In genomic region chr7:29606287-29606721, GRCh38 we compare ENCODE assay signal across 13 cellular contexts. TPM values are rescaled to one million over a fixed set of nuclear protein-coding genes. Genes with fewer than 3 reads are reported as not detected.
DNase-seq lines count a peak whose midpoint lies in the region; TF ChIP-seq lines count a peak whose summit lies in the region.
"Had no signal": no experiment of that assay in that cellular context is flagged by ENCODE, and none has a peak within 500 bp of the region (broad histone marks: within the 10 kb centered on the region; RNA-seq: fewer than 3 reads in every experiment).

No MANE protein-coding gene starts in this region.

- H3K36me3 ChIP-seq in MG63 = no peaks in the 10 kb centered on the region
- H3K36me3 ChIP-seq in mammary epithelial cell (ENCODE audit: insufficient read depth, low read length) = no peaks in the 10 kb centered on the region
- H3K36me3 ChIP-seq in liver (ENCODE audit: control insufficient read depth in 4 of 4, insufficient read depth in 3 of 4, low read depth in 1 of 4, low read length in 3 of 4) = no peaks in the 10 kb centered on the region
- H3K36me3 ChIP-seq: ascending aorta; BLaER1 treated with 17β-estradiol and CSF1 and Interleukin-3, amounts not matched to agents 10 nM and 100 nM; spleen had no signal

- H3K79me2 ChIP-seq in mammary epithelial cell (ENCODE audit: insufficient read depth, low read length) = no peaks in the 10 kb centered on the region

- in situ Hi-C loops in mammary epithelial cell (cut with MboI; ENCODE audit: low sequenced_read_pairs in 2 of 2) = no loop called here

- no peaks in the 10 kb centered on the region for H3K9me3 ChIP-seq in MG63
- no peaks in the 10 kb centered on the region for H3K9me3 ChIP-seq in mammary epithelial cell (replicated peaks; ENCODE audit: insufficient read depth, low read length)
- H3K9me3 ChIP-seq in liver (ENCODE audit: control insufficient read depth in 4 of 4, low read length in 3 of 4) = no peaks in the 10 kb centered on the region
- H3K9me3 ChIP-seq: ascending aorta; BLaER1 treated with 17β-estradiol and CSF1 and Interleukin-3, amounts not matched to agents 10 nM and 100 nM; spleen had no signal

- intact Hi-C loops in mammary epithelial cell (cut with micrococcal nuclease) = loop anchor here (10.0 kb wide), 1 partner anchor 502 kb away; no protein-coding TSS in a partner anchor

- H2AFZ ChIP-seq in mammary epithelial cell (ENCODE audit: low read depth, low read length) = no peak overlapping the region

- no peak for TF ChIP-seq RAD21 in liver (IDR thresholded peaks at IDR 0.05)

- dilution Hi-C loops in mammary epithelial cell (cut with HindIII; ENCODE audit: low sequenced_read_pairs) = no loop called here

- H3K4me2 ChIP-seq in mammary epithelial cell (ENCODE audit: insufficient read depth, low read depth, low read length) = peak overlapping the region; percentile 6

- H4K20me1 ChIP-seq in mammary epithelial cell (ENCODE audit: insufficient read depth, low read length) = no peaks in the 10 kb centered on the region
- H4K20me1 ChIP-seq: BLaER1 treated with 17β-estradiol and CSF1 and Interleukin-3, amounts not matched to agents 10 nM and 100 nM had no signal

- H3K4me1 ChIP-seq in mammary epithelial cell (ENCODE audit: insufficient read depth, low read length) (peaks cover 41% of the 10 kb centered on the region), liver (ENCODE audit: control insufficient read depth in 4 of 4, insufficient read depth in 4 of 4, low read length in 3 of 4) (peaks cover 0 to 3% (median 0%) of the 10 kb centered on the region in 4 donors)
- H3K4me1 ChIP-seq: ascending aorta; BLaER1 treated with 17β-estradiol and CSF1 and Interleukin-3, amounts not matched to agents 10 nM and 100 nM had no signal

- no peak overlapping the region for H3K9ac ChIP-seq in mammary epithelial cell (ENCODE audit: insufficient read depth, low read length)
- no peak overlapping the region for H3K9ac ChIP-seq in liver (ENCODE audit: low read depth in 1 of 2, low read length in 2 of 2)
- H3K9ac ChIP-seq: BLaER1 treated with 17β-estradiol and CSF1 and Interleukin-3, amounts not matched to agents 10 nM and 100 nM had no signal

- H3K27me3 ChIP-seq in MG63 = no peaks in the 10 kb centered on the region
- no peaks in the 10 kb centered on the region for H3K27me3 ChIP-seq in mammary epithelial cell (ENCODE audit: insufficient read depth, low read length)
- no peaks in the 10 kb centered on the region for H3K27me3 ChIP-seq in liver (ENCODE audit: control insufficient read depth in 4 of 4, insufficient read depth in 4 of 4, low read length in 3 of 4)
- H3K27me3 ChIP-seq: ascending aorta; BLaER1 treated with 17β-estradiol and CSF1 and Interleukin-3, amounts not matched to agents 10 nM and 100 nM had no signal

- H3K27ac ChIP-seq in mammary epithelial cell (ENCODE audit: insufficient read depth, low read depth, low read length) (peak overlapping the region; percentile 13), liver (ENCODE audit: low read depth in 1 of 2, low read length in 2 of 2) (no peak overlapping the region)
- H3K27ac ChIP-seq: ascending aorta; BLaER1 treated with 17β-estradiol and CSF1 and Interleukin-3, amounts not matched to agents 10 nM and 100 nM; spleen had no signal

- no TSS peak for BruUV-seq in mammary epithelial cell (replicated peaks; lab: Mats Ljungman, UMichigan)

- H3K4me3 ChIP-seq in MG63 (no peak overlapping the region), mammary epithelial cell (replicated peaks in 1 of 3; ENCODE audit: insufficient read depth in 1 of 3, low read depth in 2 of 3, low read length in 3 of 3) (no peak overlapping the region), liver (ENCODE audit: low read depth in 1 of 3, low read length in 3 of 3) (no peak overlapping the region)
- H3K4me3 ChIP-seq: ascending aorta; BLaER1 treated with 17β-estradiol and CSF1 and Interleukin-3, amounts not matched to agents 10 nM and 100 nM; spleen had no signal

- no peak for TF ChIP-seq CTCF in mammary epithelial cell (conservative IDR thresholded peaks at IDR 0.05 in 1 of 2, IDR thresholded peaks at IDR 0.05 in 1 of 2; ENCODE audit: extremely low read depth in 1 of 2, insufficient read depth in 1 of 2, low read depth in 1 of 2, low read length in 2 of 2)
- TF ChIP-seq CTCF in liver (IDR thresholded peaks at IDR 0.05; ENCODE audit: low read depth, low read length, missing input control) = no peak
- no peak for TF ChIP-seq CTCF in GM20000 (IDR thresholded peaks at IDR 0.05; ENCODE audit: extremely low read depth, missing control alignments)

- CTCF ChIA-PET in mammary epithelial cell (lab: Charles Lee; ENCODE audit: low non-redundant PET) = no interaction called here

- WGBS in mammary epithelial cell (ENCODE audit: low coverage, missing lambda C conversion rate) = 72% methylated on average over 4 of the region's 4 CpGs
- WGBS in liver = 74% methylated on average over 4 of the region's 4 CpGs

- DNase-seq in AG20443 (ENCODE audit: low spot score) (peak; percentile 77), MG63 (peak; percentile 49), mammary epithelial cell (peak; percentile 70), HK-2 (ENCODE audit: unreplicated experiment) (no peak), GM20000 (ENCODE audit: low spot score) (no peak)
- no peak for DNase-seq in central memory CD4-positive, alpha-beta T cell
- no peak for DNase-seq in activated CD4-positive, alpha-beta T cell treated with anti-CD3 and anti-CD28 coated beads for 4 hours
- DNase-seq: activated CD4-positive, alpha-beta memory T cell treated with anti-CD3 and anti-CD28 coated beads, Interleukin-2, amount 10 ng/mL, durations not matched to agents 7 days and 5 days; immature natural killer cell; spleen had no signal

TF ChIP-seq in liver, 16 proteins besides CTCF, POLR2A, EP300 and RAD21 (continues in another document):
- no peak for TF ChIP-seq FOXA1 (IDR thresholded peaks at IDR 0.05)
- no peak for TF ChIP-seq FOXA2 (IDR thresholded peaks at IDR 0.05)
- TF ChIP-seq ATF3 (IDR thresholded peaks at IDR 0.05) = no peak
- TF ChIP-seq YY1 (IDR thresholded peaks at IDR 0.05) = no peak
- peak; percentile 22 to 24 for TF ChIP-seq RXRA (IDR thresholded peaks at IDR 0.05)
- no peak for TF ChIP-seq GABPA (IDR thresholded peaks at IDR 0.05 in 1 of 2, conservative IDR thresholded peaks at IDR 0.05 in 1 of 2)
- TF ChIP-seq, protein P1, sequence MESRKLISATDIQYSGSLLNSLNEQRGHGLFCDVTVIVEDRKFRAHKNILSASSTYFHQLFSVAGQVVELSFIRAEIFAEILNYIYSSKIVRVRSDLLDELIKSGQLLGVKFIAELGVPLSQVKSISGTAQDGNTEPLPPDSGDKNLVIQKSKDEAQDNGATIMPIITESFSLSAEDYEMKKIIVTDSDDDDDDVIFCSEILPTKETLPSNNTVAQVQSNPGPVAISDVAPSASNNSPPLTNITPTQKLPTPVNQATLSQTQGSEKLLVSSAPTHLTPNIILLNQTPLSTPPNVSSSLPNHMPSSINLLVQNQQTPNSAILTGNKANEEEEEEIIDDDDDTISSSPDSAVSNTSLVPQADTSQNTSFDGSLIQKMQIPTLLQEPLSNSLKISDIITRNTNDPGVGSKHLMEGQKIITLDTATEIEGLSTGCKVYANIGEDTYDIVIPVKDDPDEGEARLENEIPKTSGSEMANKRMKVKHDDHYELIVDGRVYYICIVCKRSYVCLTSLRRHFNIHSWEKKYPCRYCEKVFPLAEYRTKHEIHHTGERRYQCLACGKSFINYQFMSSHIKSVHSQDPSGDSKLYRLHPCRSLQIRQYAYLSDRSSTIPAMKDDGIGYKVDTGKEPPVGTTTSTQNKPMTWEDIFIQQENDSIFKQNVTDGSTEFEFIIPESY (IDR thresholded peaks at IDR 0.05) = no peak
- TF ChIP-seq SP1 (IDR thresholded peaks at IDR 0.05) = peak; percentile 33
- no peak for TF ChIP-seq HNF4A (conservative IDR thresholded peaks at IDR 0.05)
- TF ChIP-seq HNF4G (IDR thresholded peaks at IDR 0.05) = no peak
- TF ChIP-seq MAX (IDR thresholded peaks at IDR 0.05) = no peak
- peak; percentile 90 for TF ChIP-seq NR2F2 (IDR thresholded peaks at IDR 0.05)
- no peak for TF ChIP-seq JUND (IDR thresholded peaks at IDR 0.05)
- TF ChIP-seq EGR1 (IDR thresholded peaks at IDR 0.05; ENCODE audit: low read depth in 2 of 2) = no peak
- TF ChIP-seq REST (IDR thresholded peaks at IDR 0.05) = no peak

RNA-seq across cellular contexts. Expression of gene PRR15, which starts 42.7 kb away (rescaled TPM):
- not detected in 2 replicates for total RNA-seq in MG63 (2014; rRNA removed; shearing (Covaris generic); ENCODE audit: low replicate concordance)
- 1 to 10 TPM in 1 of 2 donors, under 1 TPM in 1; 0.83 to 3.2 TPM for total RNA-seq in mammary epithelial cell
- polyA plus RNA-seq in mammary epithelial cell = 4.1 TPM
- polyA minus RNA-seq in mammary epithelial cell = 0.52 TPM
- total RNA-seq in liver = under 1 TPM; 0.17 to 0.98 TPM
- polyA plus RNA-seq in liver = under 1 TPM in 1 of 2 donors, not detected in 1; 0.02 TPM
- total RNA-seq: activated CD4-positive, alpha-beta memory T cell treated with anti-CD3 and anti-CD28 coated beads, Interleukin-2, amount 10 ng/mL, durations not matched to agents 7 days and 5 days; ascending aorta; spleen had no signal
- polyA plus RNA-seq: immature natural killer cell had no signal

Comparison
In these comparisons a context has a peak if more than half of its experiments do, and no peak if none do; other contexts are left out.
1. DNase-seq: peak in AG20443 (single experiment), MG63 (single experiment) and mammary epithelial cell (single experiment); none in HK-2 (single experiment), central memory CD4-positive, alpha-beta T cell (single experiment), activated CD4-positive, alpha-beta T cell treated with anti-CD3 and anti-CD28 coated beads for 4 hours (0 of 2) and GM20000 (single experiment).